In the genomic region with DNA sequence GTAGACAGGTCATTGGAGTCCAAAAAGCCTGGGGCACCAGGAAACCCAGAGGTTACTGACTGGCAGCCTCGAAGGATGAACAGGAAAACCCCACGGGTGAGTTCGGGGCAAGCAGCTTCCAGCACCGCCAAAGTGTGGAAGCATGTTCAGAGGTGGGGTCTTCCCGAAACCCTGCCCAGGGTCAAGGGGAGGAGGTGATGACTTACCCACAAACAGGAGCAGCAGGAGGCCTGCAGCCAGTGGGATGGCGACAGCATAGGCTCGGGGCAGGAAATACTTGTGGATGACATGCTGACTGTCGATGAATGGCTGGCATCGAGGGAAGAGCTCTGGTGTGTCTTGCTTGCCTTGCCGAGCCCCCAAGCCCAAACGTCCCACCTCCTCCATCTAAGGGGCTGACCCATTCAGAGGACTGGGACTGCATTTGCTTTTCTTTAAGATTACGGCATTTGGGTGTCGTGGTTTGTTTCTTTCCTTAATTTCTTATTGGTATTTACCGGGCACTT, we compare ENCODE assay signal across 9 cellular contexts. TPM values are rescaled to one million over a fixed set of nuclear protein-coding genes. Genes with fewer than 3 reads are reported as not detected.
A peak's percentile ranks its signal among the peaks of the same experiment; 100 is the strongest.
DNase-seq lines count a peak whose midpoint lies in the region; ATAC-seq and TF ChIP-seq lines count a peak whose summit lies in the region.
"Had no signal": no experiment of that assay in that cellular context is flagged by ENCODE, and none has a peak within 500 bp of the region (broad histone marks: within the 10 kb centered on the region; RNA-seq: fewer than 3 reads in every experiment).

No MANE protein-coding gene starts in this region.

- no peak overlapping the region for H3K27ac ChIP-seq in OCI-LY7 (ENCODE audit: low read depth, low read length, poor library complexity, severe bottlenecking)
- no peak overlapping the region for H3K27ac ChIP-seq in duodenal mucosa (ENCODE audit: low read depth, low read length)
- H3K27ac ChIP-seq in parathyroid adenoma = no peak overlapping the region

- no peak for TF ChIP-seq CTCF in GM06990 (IDR thresholded peaks at IDR 0.05; ENCODE audit: insufficient read depth, low read length, poor library complexity, severe bottlenecking)
- no peak for TF ChIP-seq CTCF in OCI-LY7 (conservative IDR thresholded peaks at IDR 0.05; ENCODE audit: low read length)
- no peak for TF ChIP-seq CTCF in parathyroid adenoma (IDR thresholded peaks at IDR 0.05)

- no peaks in the 10 kb centered on the region for H3K9me2 ChIP-seq in OCI-LY7 (ENCODE audit: insufficient read depth, low read length)

- POLR2A ChIA-PET in OCI-LY7 (lab: Charles Lee) = interaction anchor here (1.0 to 1.1 kb wide), 2 partner anchors 22 to 94 kb away, joined by 3 read pairs; no protein-coding TSS in a partner anchor

- H3K27me3 ChIP-seq in GM06990 (replicated peaks; ENCODE audit: control insufficient read depth, insufficient read depth, low read length) (no peaks in the 10 kb centered on the region), duodenal mucosa (ENCODE audit: control insufficient read depth in 1 of 2, insufficient read depth in 2 of 2, low read length in 2 of 2) (no peaks in the 10 kb centered on the region), parathyroid adenoma (ENCODE audit: control insufficient read depth, insufficient read depth, low read length) (no peaks in the 10 kb centered on the region)

- DNase-seq in GM06990 (ENCODE audit: extremely low read depth, insufficient read length) (no peak), OCI-LY7 (ENCODE audit: low spot score) (no peak), A172 (ENCODE audit: low spot score) (no peak)

- H3K4me1 ChIP-seq in OCI-LY7 (ENCODE audit: insufficient read depth, low read length, poor library complexity, severe bottlenecking) (peaks cover 31% of the 10 kb centered on the region), duodenal mucosa (ENCODE audit: control insufficient read depth in 1 of 2, insufficient read depth in 2 of 2, low read length in 2 of 2) (peaks cover 17 to 37% of the 10 kb centered on the region in 2 donors), parathyroid adenoma (no peaks in the 10 kb centered on the region)

- H3K9me3 ChIP-seq in OCI-LY7 (ENCODE audit: low read length) = no peaks in the 10 kb centered on the region
- H3K9me3 ChIP-seq in duodenal mucosa (ENCODE audit: control insufficient read depth in 1 of 2, low read length in 2 of 2) = no peaks in the 10 kb centered on the region
- H3K9me3 ChIP-seq in parathyroid adenoma (ENCODE audit: control insufficient read depth, low read length) = no peaks in the 10 kb centered on the region
- H3K9me3 ChIP-seq: neutrophil had no signal

- ATAC-seq in GM21528 (IDR thresholded peaks at IDR 0.05; ENCODE audit: low FRiP score, unreplicated experiment) (no peak), GM21737 (IDR thresholded peaks at IDR 0.05; ENCODE audit: unreplicated experiment) (no peak), GM19395 (IDR thresholded peaks at IDR 0.05; ENCODE audit: unreplicated experiment) (no peak)

- H3K4me3 ChIP-seq in GM06990 (replicated peaks; ENCODE audit: low read depth, low read length) (peak overlapping the region; percentile 92), OCI-LY7 (ENCODE audit: low read depth, low read length, poor library complexity, severe bottlenecking) (peak overlapping the region; percentile 81), duodenal mucosa (ENCODE audit: low read depth in 1 of 2, low read length in 2 of 2) (peak overlapping the region; percentile 80 to 96), parathyroid adenoma (ENCODE audit: low read depth, low read length) (no peak overlapping the region)

- H3K79me2 ChIP-seq in OCI-LY7 (ENCODE audit: insufficient read depth, low read depth, low read length) = peaks cover 23% of the 10 kb centered on the region; the same call in 1 of the 2 replicates
- peaks cover 5% of the 10 kb centered on the region for H3K79me2 ChIP-seq in parathyroid adenoma

- H3K9ac ChIP-seq in duodenal mucosa (ENCODE audit: low read depth in 1 of 2, low read length in 2 of 2) = peak overlapping the region in 1 of 2 donors; percentile 68
- H3K9ac ChIP-seq in parathyroid adenoma = no peak overlapping the region

- no TSS peak for BruUV-seq in OCI-LY7 (replicated peaks; lab: Mats Ljungman, UMichigan)

- H3K4me2 ChIP-seq in OCI-LY7 (ENCODE audit: low read length) = peak overlapping the region; percentile 71
- peak overlapping the region; percentile 99 for H3K4me2 ChIP-seq in parathyroid adenoma (ENCODE audit: low read length)

- CTCF ChIA-PET in OCI-LY7 (lab: Charles Lee; ENCODE audit: unreplicated experiment) = no interaction called here

- H3K36me3 ChIP-seq in GM06990 (ENCODE audit: control insufficient read depth, insufficient read depth, low read length) = peaks cover 1% of the 10 kb centered on the region
- H3K36me3 ChIP-seq in OCI-LY7 (ENCODE audit: insufficient read depth, low read length) = peaks cover 33% of the 10 kb centered on the region
- peaks cover 5 to 14% of the 10 kb centered on the region in 2 donors for H3K36me3 ChIP-seq in duodenal mucosa (ENCODE audit: control insufficient read depth in 1 of 2, insufficient read depth in 2 of 2, low read length in 2 of 2)
- H3K36me3 ChIP-seq in parathyroid adenoma (ENCODE audit: control insufficient read depth, insufficient read depth, low read length) = no peaks in the 10 kb centered on the region

- H2AFZ ChIP-seq in OCI-LY7 (ENCODE audit: low read length) (no peak overlapping the region), parathyroid adenoma (no peak overlapping the region)

- peaks cover 10% of the 10 kb centered on the region; the same call in 1 of the 2 replicates for H4K20me1 ChIP-seq in OCI-LY7 (ENCODE audit: insufficient read depth, low read length)

- intact Hi-C loops in OCI-LY7 (cut with micrococcal nuclease; ENCODE audit: unreplicated experiment) = no loop called here

RNA-seq across cellular contexts. Expression of gene DPM2, which starts 1.3 kb away (rescaled TPM):
- 31.6 and 49.7 TPM in 2 replicates for total RNA-seq in OCI-LY7 (2014; rRNA removed; shearing (Covaris generic))
- total RNA-seq in OCI-LY7 (2022) = 47.7 and 50.7 TPM in 2 replicates
- total RNA-seq in A172 (2014; rRNA removed; shearing (Covaris generic)) = 49.7 and 50.5 TPM in 2 replicates

RNA-seq across cellular contexts. Expression of gene PIP5KL1, which starts 5.8 kb away (rescaled TPM):
- 0.59 and 0.95 TPM in 2 replicates for total RNA-seq in OCI-LY7 (2014; rRNA removed; shearing (Covaris generic))
- total RNA-seq in OCI-LY7 (2022) = 4.4 and 4.6 TPM in 2 replicates
- total RNA-seq in A172 (2014; rRNA removed; shearing (Covaris generic)) = 1.6 and 3.4 TPM in 2 replicates

RNA-seq across cellular contexts. Expression of gene ST6GALNAC4, which starts 19.6 kb away (rescaled TPM):
- total RNA-seq in OCI-LY7 (2014; rRNA removed; shearing (Covaris generic)) = 112 and 180 TPM in 2 replicates
- total RNA-seq in OCI-LY7 (2022) = 118 and 125 TPM in 2 replicates
- 32.7 and 38.3 TPM in 2 replicates for total RNA-seq in A172 (2014; rRNA removed; shearing (Covaris generic))

RNA-seq across cellular contexts. Expression of gene ST6GALNAC6, which starts 37.0 kb away (rescaled TPM):
- 38.8 and 43.7 TPM in 2 replicates for total RNA-seq in OCI-LY7 (2014; rRNA removed; shearing (Covaris generic))
- 51.3 and 52.7 TPM in 2 replicates for total RNA-seq in OCI-LY7 (2022)
- 40.6 and 61.6 TPM in 2 replicates for total RNA-seq in A172 (2014; rRNA removed; shearing (Covaris generic))

RNA-seq across cellular contexts. Expression of gene EEIG1, which starts 44.4 kb away (rescaled TPM):
- 25.8 and 34.7 TPM in 2 replicates for total RNA-seq in OCI-LY7 (2014; rRNA removed; shearing (Covaris generic))
- total RNA-seq in OCI-LY7 (2022) = 60.1 and 69.1 TPM in 2 replicates
- 21.4 and 23.6 TPM in 2 replicates for total RNA-seq in A172 (2014; rRNA removed; shearing (Covaris generic))
